In the genomic region with DNA sequence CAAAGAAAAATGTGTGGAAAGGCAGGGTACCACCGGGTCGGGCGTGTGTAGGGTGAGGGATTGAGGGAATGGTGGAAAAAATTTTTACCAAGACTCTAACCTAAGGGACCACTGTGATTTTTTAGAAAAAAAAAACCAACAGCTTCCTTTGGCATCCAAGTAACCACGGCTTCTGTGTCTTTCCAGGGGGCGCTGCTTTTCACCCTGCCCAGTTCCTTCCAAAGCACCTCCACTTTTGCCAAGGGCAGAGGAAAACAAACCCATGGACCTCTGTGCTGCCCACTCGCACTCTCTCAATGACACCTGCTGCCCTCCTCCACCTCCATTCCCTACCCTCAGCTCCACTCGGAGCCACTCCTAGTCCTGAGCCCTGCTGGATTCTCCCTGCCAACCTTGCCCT, we compare ENCODE assay signal across 22 cellular contexts.
DNase-seq lines count a peak whose midpoint lies in the region; ATAC-seq and TF ChIP-seq lines count a peak whose summit lies in the region.
"Had no signal": no experiment of that assay in that cellular context is flagged by ENCODE, and none has a peak within 500 bp of the region (broad histone marks: within the 10 kb centered on the region; RNA-seq: fewer than 3 reads in every experiment).

No MANE protein-coding gene starts in this region.

- H3K27me3 Mint-ChIP-seq in MCF 10A (ENCODE audit: insufficient read depth, unreplicated experiment) = no peaks in the 10 kb centered on the region
- no peaks in the 10 kb centered on the region for H3K27me3 Mint-ChIP-seq in WTC11 (ENCODE audit: low read depth)

- H3K9me3 Mint-ChIP-seq in MCF 10A (ENCODE audit: unreplicated experiment) (no peaks in the 10 kb centered on the region), WTC11 (no peaks in the 10 kb centered on the region)
- H3K9me3 Mint-ChIP-seq: CD14-positive monocyte had no signal

- no TSS peak for BruUV-seq in MCF 10A (replicated peaks; lab: Mats Ljungman, UMichigan)

- no peaks in the 10 kb centered on the region for H3K9me3 ChIP-seq in breast epithelium
- H3K9me3 ChIP-seq: BE2C, Peyer's patch had no signal

- no peaks in the 10 kb centered on the region for H3K36me3 ChIP-seq in breast epithelium
- H3K36me3 ChIP-seq: BE2C, Peyer's patch had no signal

- no peak overlapping the region for H3K27ac ChIP-seq in breast epithelium
- H3K27ac ChIP-seq: 22Rv1, Peyer's patch had no signal

- H3K4me3 Mint-ChIP-seq in MCF 10A (ENCODE audit: unreplicated experiment) (no peak overlapping the region), WTC11 (no peak overlapping the region)
- H3K4me3 Mint-ChIP-seq: CD14-positive monocyte had no signal

- TF ChIP-seq POLR2A in breast epithelium (IDR thresholded peaks at IDR 0.05) = no peak

- CTCF ChIA-PET in MCF 10A (lab: Yijun Ruan, JAX) = interaction anchor here (0.6 kb wide), 1 partner anchor 437 kb away, joined by 3 read pairs; no protein-coding TSS in a partner anchor
- CTCF ChIA-PET in WTC11 (lab: Charles Lee) = interaction anchor here (0.7 to 1.8 kb wide), 7 partner anchors 8 to 382 kb away, joined by 3 to 5 read pairs (median 4); no protein-coding TSS in a partner anchor

- H3K36me3 Mint-ChIP-seq in MCF 10A (ENCODE audit: insufficient read depth, unreplicated experiment) = no peaks in the 10 kb centered on the region
- H3K36me3 Mint-ChIP-seq in WTC11 = no peaks in the 10 kb centered on the region
- H3K36me3 Mint-ChIP-seq: CD14-positive monocyte had no signal

- intact Hi-C loops in MCF 10A (cut with micrococcal nuclease) = loop anchor here (10.0 kb wide), 1 partner anchor 55 kb away; no protein-coding TSS in a partner anchor
- intact Hi-C loops in breast epithelium (cut with DNase I; ENCODE audit: low total_unique reads) = no loop called here

- POLR2A ChIA-PET in MCF 10A (lab: Yijun Ruan, JAX) (no interaction called here), WTC11 (lab: Charles Lee) (interaction anchor here (0.9 kb wide), 1 partner anchor 12 kb away, joined by 3 read pairs; no protein-coding TSS in a partner anchor)

- DNase-seq in MCF 10A (ENCODE audit: unreplicated experiment) (no peak), breast epithelium (ENCODE audit: low spot score in 2 of 2) (no peak), WTC11 (ENCODE audit: low spot score) (peak; percentile 23), epithelial cell of proximal tubule (ENCODE audit: low read depth) (no peak), retinal pigment epithelial cell (ENCODE audit: low read depth) (no peak), GM10266 (ENCODE audit: extremely low spot score) (no peak)
- DNase-seq in central memory CD4-positive, alpha-beta T cell = no peak
- DNase-seq: ACHN, BE2C, Calu3, DMS79 treated with DMSO at 0.1 percent for 48 hours, GF-D8, GOT3, NCI-H2029, NCI-H526 treated with DMSO at 0.1 percent for 48 hours, Peyer's patch, SHP77 treated with DMSO at 0.1 percent for 48 hours had no signal

- peak overlapping the region; percentile 69 for H3K27ac Mint-ChIP-seq in MCF 10A (ENCODE audit: low read depth, unreplicated experiment)
- H3K27ac Mint-ChIP-seq in WTC11 = no peak overlapping the region

- TF ChIP-seq CTCF in MCF 10A (IDR thresholded peaks at IDR 0.05; ENCODE audit: unreplicated experiment) = no peak
- TF ChIP-seq CTCF in breast epithelium (IDR thresholded peaks at IDR 0.05) = no peak
- no peak for TF ChIP-seq CTCF in WTC11 (IDR thresholded peaks at IDR 0.05)
- TF ChIP-seq CTCF in epithelial cell of proximal tubule (conservative IDR thresholded peaks at IDR 0.05; ENCODE audit: low read depth, low read length) = peak; percentile 7
- peak; percentile 10 for TF ChIP-seq CTCF in retinal pigment epithelial cell (conservative IDR thresholded peaks at IDR 0.05; ENCODE audit: low read depth, low read length)
- no peak for TF ChIP-seq CTCF in GM10266 (IDR thresholded peaks at IDR 0.05; ENCODE audit: control insufficient read depth, insufficient read depth, low read depth, missing control alignments)

- no peak overlapping the region for H3K4me3 ChIP-seq in breast epithelium
- no peak overlapping the region for H3K4me3 ChIP-seq in epithelial cell of proximal tubule (ENCODE audit: low read depth, low read length)
- H3K4me3 ChIP-seq in retinal pigment epithelial cell (ENCODE audit: low read length) = no peak overlapping the region
- H3K4me3 ChIP-seq: K562, Peyer's patch had no signal

- ATAC-seq in WTC11 (peak; percentile 33), GM21447 (IDR thresholded peaks at IDR 0.05; ENCODE audit: unreplicated experiment) (no peak)
- ATAC-seq: HCT116, K562 had no signal

- H3K27me3 ChIP-seq in breast epithelium = no peaks in the 10 kb centered on the region
- H3K27me3 ChIP-seq: BE2C, Peyer's patch had no signal

- H3K4me1 Mint-ChIP-seq in MCF 10A (ENCODE audit: insufficient read depth, unreplicated experiment) (peaks cover 23% of the 10 kb centered on the region), WTC11 (peaks cover 39% of the 10 kb centered on the region)

- no peaks in the 10 kb centered on the region for H3K4me1 ChIP-seq in breast epithelium
- H3K4me1 ChIP-seq: BE2C had no signal

TF ChIP-seq in WTC11, 78 proteins besides CTCF, POLR2A, EP300 and RAD21:
- TF ChIP-seq AFF4 (CRISPR knock-in tag; IDR thresholded peaks at IDR 0.05; ENCODE audit: borderline replicate concordance) (no peak), MXD4 (CRISPR knock-in tag; IDR thresholded peaks at IDR 0.05; ENCODE audit: borderline replicate concordance) (no peak), NFE2L1 (CRISPR knock-in tag; IDR thresholded peaks at IDR 0.05) (0 out of 2 replicates have a peak, but pooled peaks have one; percentile 15), TEAD1 (CRISPR knock-in tag; IDR thresholded peaks at IDR 0.05) (no peak)

Comparison
In these comparisons a context has a peak if more than half of its experiments do, and no peak if none do; other contexts are left out.
1. CTCF ChIP-seq: peak in epithelial cell of proximal tubule (single experiment) and retinal pigment epithelial cell (single experiment); none in MCF 10A (single experiment), breast epithelium (0 of 3), WTC11 (single experiment) and GM10266 (single experiment).